ENCODE assay signal across 1 cellular context in genomic region chr19:4358709-4359626, GRCh38.
TF ChIP-seq lines count a peak whose summit lies in the region.

No MANE protein-coding gene starts in this region.

TF ChIP-seq in endothelial cell of umbilical vein, 7 proteins besides CTCF, POLR2A, EP300 and RAD21:
- TF ChIP-seq FOS (IDR thresholded peaks at IDR 0.05; ENCODE audit: borderline replicate concordance, insufficient read depth, low read length): no peak
- peak; percentile 37 for TF ChIP-seq POLR2AphosphoS5 (IDR thresholded peaks at IDR 0.05; ENCODE audit: insufficient read depth, low read depth, low read length)
